In the genomic region with DNA sequence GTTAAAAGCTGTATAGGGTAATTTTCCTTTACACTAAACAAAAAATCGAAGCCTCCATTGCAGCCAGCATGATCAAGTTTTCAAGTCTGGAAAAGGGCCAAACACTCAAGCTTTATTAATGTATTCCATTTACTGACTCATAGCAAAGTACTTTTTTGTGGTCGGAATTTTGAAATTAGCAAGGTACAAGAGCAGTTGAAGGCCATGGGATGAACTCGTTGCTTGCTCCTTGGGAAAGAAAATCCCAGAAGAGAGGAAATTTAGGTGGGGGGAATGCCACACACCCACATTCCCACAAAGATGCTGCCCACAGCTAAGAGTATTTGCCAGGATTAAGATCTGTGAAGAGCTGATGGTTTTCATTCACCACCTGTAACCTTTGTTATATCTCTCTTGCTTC, we compare ENCODE assay signal across 1 cellular context.
TF ChIP-seq lines count a peak whose summit lies in the region.

No MANE protein-coding gene starts in this region.

TF ChIP-seq in SK-N-SH, 30 proteins besides CTCF, POLR2A, EP300 and RAD21 (continued from another document):
- no peak for TF ChIP-seq CHD2 (IDR thresholded peaks at IDR 0.05; ENCODE audit: low read length, partially characterized antibody)
- no peak for TF ChIP-seq GABPA (IDR thresholded peaks at IDR 0.05; ENCODE audit: low read depth)
- TF ChIP-seq TAF1 (IDR thresholded peaks at IDR 0.05; ENCODE audit: borderline replicate concordance, low read depth, low read length): no peak
- TF ChIP-seq FOSL2 (IDR thresholded peaks at IDR 0.05; ENCODE audit: borderline replicate concordance, low read depth): peak; percentile 81
- TF ChIP-seq, protein P1, sequence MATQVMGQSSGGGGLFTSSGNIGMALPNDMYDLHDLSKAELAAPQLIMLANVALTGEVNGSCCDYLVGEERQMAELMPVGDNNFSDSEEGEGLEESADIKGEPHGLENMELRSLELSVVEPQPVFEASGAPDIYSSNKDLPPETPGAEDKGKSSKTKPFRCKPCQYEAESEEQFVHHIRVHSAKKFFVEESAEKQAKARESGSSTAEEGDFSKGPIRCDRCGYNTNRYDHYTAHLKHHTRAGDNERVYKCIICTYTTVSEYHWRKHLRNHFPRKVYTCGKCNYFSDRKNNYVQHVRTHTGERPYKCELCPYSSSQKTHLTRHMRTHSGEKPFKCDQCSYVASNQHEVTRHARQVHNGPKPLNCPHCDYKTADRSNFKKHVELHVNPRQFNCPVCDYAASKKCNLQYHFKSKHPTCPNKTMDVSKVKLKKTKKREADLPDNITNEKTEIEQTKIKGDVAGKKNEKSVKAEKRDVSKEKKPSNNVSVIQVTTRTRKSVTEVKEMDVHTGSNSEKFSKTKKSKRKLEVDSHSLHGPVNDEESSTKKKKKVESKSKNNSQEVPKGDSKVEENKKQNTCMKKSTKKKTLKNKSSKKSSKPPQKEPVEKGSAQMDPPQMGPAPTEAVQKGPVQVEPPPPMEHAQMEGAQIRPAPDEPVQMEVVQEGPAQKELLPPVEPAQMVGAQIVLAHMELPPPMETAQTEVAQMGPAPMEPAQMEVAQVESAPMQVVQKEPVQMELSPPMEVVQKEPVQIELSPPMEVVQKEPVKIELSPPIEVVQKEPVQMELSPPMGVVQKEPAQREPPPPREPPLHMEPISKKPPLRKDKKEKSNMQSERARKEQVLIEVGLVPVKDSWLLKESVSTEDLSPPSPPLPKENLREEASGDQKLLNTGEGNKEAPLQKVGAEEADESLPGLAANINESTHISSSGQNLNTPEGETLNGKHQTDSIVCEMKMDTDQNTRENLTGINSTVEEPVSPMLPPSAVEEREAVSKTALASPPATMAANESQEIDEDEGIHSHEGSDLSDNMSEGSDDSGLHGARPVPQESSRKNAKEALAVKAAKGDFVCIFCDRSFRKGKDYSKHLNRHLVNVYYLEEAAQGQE (IDR thresholded peaks at IDR 0.05; ENCODE audit: low read depth, low read length): peak; percentile 65; the same call in 1 of the 2 replicates
- peak; percentile 91 for TF ChIP-seq NFIC (IDR thresholded peaks at IDR 0.05; ENCODE audit: borderline replicate concordance)
- peak; percentile 32; the same call in 1 of the 2 replicates for TF ChIP-seq YY1 (IDR thresholded peaks at IDR 0.05; ENCODE audit: low read depth)
